14 cellular contexts compared by ENCODE assay signal in the genomic region with DNA sequence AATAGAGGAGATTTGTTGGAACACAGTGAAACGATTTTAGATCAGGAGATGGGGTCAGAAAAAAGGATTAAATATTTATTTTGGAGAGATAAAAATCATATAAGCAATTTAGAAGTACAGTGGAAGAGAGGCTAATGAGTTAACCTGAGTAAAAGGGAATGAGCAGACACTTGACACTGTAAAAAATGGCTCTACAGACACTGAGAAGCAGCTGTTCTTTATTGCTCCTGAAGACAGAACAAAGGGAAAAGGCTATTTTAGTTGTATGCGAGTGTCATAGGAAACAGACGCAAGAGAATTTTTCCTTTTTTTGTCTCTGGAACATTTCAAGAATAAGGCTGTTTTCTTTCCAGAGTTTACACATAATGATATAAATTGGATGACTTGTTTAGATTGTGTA.
"Had no signal": no experiment of that assay in that cellular context is flagged by ENCODE, and none has a peak within 500 bp of the region (broad histone marks: within the 10 kb centered on the region; RNA-seq: fewer than 3 reads in every experiment).

No MANE protein-coding gene starts in this region.

- DNase-seq: activated CD4-positive, alpha-beta T cell treated with anti-CD3 and anti-CD28 coated beads, Interleukin-2, amount 50 U/mL, for 1 hour; activated T-cell treated with anti-CD3 and anti-CD28 coated beads, Interleukin-2, amount 50 U/mL, for 1 hour; amniotic stem cell; body of pancreas; effector memory CD4-positive, alpha-beta T cell; posterior cingulate gyrus; substantia nigra; T-helper 2 cell; transverse colon had no signal

- H2AFZ ChIP-seq: hepatocyte had no signal

- H3K27ac ChIP-seq: body of pancreas, epithelial cell of prostate, gastroesophageal sphincter, hepatocyte, skin epidermis, transverse colon had no signal

- H3K4me2 ChIP-seq: hepatocyte had no signal

- H3K79me2 ChIP-seq: hepatocyte had no signal

- H3K9me3 ChIP-seq: body of pancreas, gastroesophageal sphincter, transverse colon had no signal

- ATAC-seq: activated naive CD4-positive, alpha-beta T cell treated with anti-CD3 and anti-CD28 coated beads, Interleukin-2, amount 50 U/mL, for 72 hours; body of pancreas; gastroesophageal sphincter had no signal

- H3K4me3 ChIP-seq: body of pancreas, gastroesophageal sphincter, hepatocyte, skin epidermis, transverse colon had no signal

- H3K27me3 ChIP-seq: body of pancreas, gastroesophageal sphincter, hepatocyte, transverse colon had no signal

- H3K4me1 ChIP-seq: body of pancreas, gastroesophageal sphincter, transverse colon had no signal
